Comparison of ENCODE assay signal across 17 cellular contexts in genomic region chr6:168686831-168687730, GRCh38.
DNase-seq lines count a peak whose midpoint lies in the region; ATAC-seq and TF ChIP-seq lines count a peak whose summit lies in the region.
"Had no signal": no experiment of that assay in that cellular context is flagged by ENCODE, and none has a peak within 500 bp of the region (broad histone marks: within the 10 kb centered on the region; RNA-seq: fewer than 3 reads in every experiment).

No MANE protein-coding gene starts in this region.

- 63 to 70% (median 66%) methylated on average over 14 of the region's 14 CpGs for WGBS in heart left ventricle, 4 donors

- no peak for TF ChIP-seq CTCF in right atrium auricular region (IDR thresholded peaks at IDR 0.05)
- no peak for TF ChIP-seq CTCF in heart left ventricle (IDR thresholded peaks at IDR 0.05)
- no peak for TF ChIP-seq CTCF in WTC11 (IDR thresholded peaks at IDR 0.05)
- no peak for TF ChIP-seq CTCF in nephron progenitor cell (IDR thresholded peaks at IDR 0.05)
- TF ChIP-seq CTCF in omental fat pad (IDR thresholded peaks at IDR 0.05), result no peak

- CTCF ChIA-PET in WTC11 (lab: Charles Lee), result no interaction called here

- DNase-seq in right atrium auricular region (ENCODE audit: low spot score) (peak; percentile 16), heart left ventricle (no peak), WTC11 (ENCODE audit: low spot score) (no peak), nephron progenitor cell (no peak), NCI-H128 (lab: John Stamatoyannopoulos, UW; ENCODE audit: unreplicated experiment) (no peak), activated T-cell treated with anti-CD3 and anti-CD28 coated beads for 4 hours (no peak), omental fat pad (ENCODE audit: low spot score) (no peak), DMS 273 (lab: John Stamatoyannopoulos, UW; ENCODE audit: unreplicated experiment) (no peak)
- DNase-seq: CD4-positive, alpha-beta T cell; DMS53; EL; HFFc6; NCI-H1694; NCI-H2081 treated with DMSO at 0.1 percent for 48 hours had no signal

- H3K27ac ChIP-seq in right atrium auricular region (no peak overlapping the region), heart left ventricle (no peak overlapping the region)
- H3K27ac ChIP-seq: Peyer's patch, SJSA1 had no signal

- H3K9me3 Mint-ChIP-seq in WTC11, result peaks cover 8% of the 10 kb centered on the region
- H3K9me3 Mint-ChIP-seq in nephron progenitor cell, result no peaks in the 10 kb centered on the region
- H3K9me3 Mint-ChIP-seq: CD4-positive, alpha-beta T cell had no signal

- peaks cover 46% of the 10 kb centered on the region for H3K4me1 Mint-ChIP-seq in WTC11
- peaks cover 69% of the 10 kb centered on the region for H3K4me1 Mint-ChIP-seq in nephron progenitor cell

- TF ChIP-seq POLR2A in heart left ventricle (IDR thresholded peaks at IDR 0.05), result no peak

- no peaks in the 10 kb centered on the region for H3K36me3 ChIP-seq in right atrium auricular region
- no peaks in the 10 kb centered on the region for H3K36me3 ChIP-seq in heart left ventricle
- H3K36me3 ChIP-seq: Peyer's patch, SJSA1 had no signal

- H3K4me1 ChIP-seq in right atrium auricular region (no peaks in the 10 kb centered on the region), heart left ventricle (no peaks in the 10 kb centered on the region)
- H3K4me1 ChIP-seq: Peyer's patch, SJSA1 had no signal

- H3K27me3 Mint-ChIP-seq in WTC11 (ENCODE audit: low read depth), result no peaks in the 10 kb centered on the region
- peaks cover under 1% of the 10 kb centered on the region for H3K27me3 Mint-ChIP-seq in nephron progenitor cell (ENCODE audit: low read depth, poor library complexity)
- H3K27me3 Mint-ChIP-seq: CD4-positive, alpha-beta T cell had no signal

- H3K36me3 Mint-ChIP-seq in WTC11 (no peaks in the 10 kb centered on the region), nephron progenitor cell (ENCODE audit: low read depth) (no peaks in the 10 kb centered on the region)

- H3K27ac Mint-ChIP-seq in WTC11 (no peak overlapping the region), nephron progenitor cell (peak overlapping the region; percentile 64)
- H3K27ac Mint-ChIP-seq: CD4-positive, alpha-beta T cell; HFFc6 had no signal

- H3K4me3 Mint-ChIP-seq in WTC11, result no peak overlapping the region
- H3K4me3 Mint-ChIP-seq in nephron progenitor cell, result no peak overlapping the region
- H3K4me3 Mint-ChIP-seq: CD4-positive, alpha-beta T cell; HFFc6 had no signal

- no peak for ATAC-seq in heart left ventricle
- no peak for ATAC-seq in WTC11
- no peak for ATAC-seq in omental fat pad (ENCODE audit: low FRiP score)
- ATAC-seq: GM12878 had no signal

- POLR2A ChIA-PET in WTC11 (lab: Charles Lee), result no interaction called here

- H3K4me3 ChIP-seq in right atrium auricular region (no peak overlapping the region), heart left ventricle (no peak overlapping the region)
- H3K4me3 ChIP-seq: GM12878, Peyer's patch, SJSA1 had no signal

- H3K9me3 ChIP-seq in right atrium auricular region (no peaks in the 10 kb centered on the region), heart left ventricle (no peaks in the 10 kb centered on the region)
- H3K9me3 ChIP-seq: Peyer's patch had no signal

- no peaks in the 10 kb centered on the region for H3K27me3 ChIP-seq in right atrium auricular region
- peaks cover 0 to 4% (median 0%) of the 10 kb centered on the region in 9 donors for H3K27me3 ChIP-seq in heart left ventricle
- H3K27me3 ChIP-seq: Peyer's patch, SJSA1 had no signal

- intact Hi-C loops in heart left ventricle (cut with DNase I), result no loop called here

TF ChIP-seq in WTC11, 78 proteins besides CTCF, POLR2A, EP300 and RAD21:
- TF ChIP-seq ZNF423 (CRISPR knock-in tag; IDR thresholded peaks at IDR 0.05), result peak; percentile 98
- TF ChIP-seq JAZF1 (CRISPR knock-in tag; IDR thresholded peaks at IDR 0.05), result no peak
